In genomic region chr16:397135-397661, GRCh38 we compare ENCODE assay signal across 8 cellular contexts. TPM values are rescaled to one million over a fixed set of nuclear protein-coding genes. Genes with fewer than 3 reads are reported as not detected.
DNase-seq lines count a peak whose midpoint lies in the region; ATAC-seq, FAIRE-seq and TF ChIP-seq lines count a peak whose summit lies in the region.

TSS of gene NME4 (plus strand) at chr16:397199. CDS start at chr16:397223, 24 bp downstream.

- H4K20me1 ChIP-seq in neural progenitor cell (ENCODE audit: low read depth): peaks cover 26% of the 10 kb centered on the region

- H3K27me3 Mint-ChIP-seq in Caco-2 (ENCODE audit: insufficient read depth, unreplicated experiment) (no peaks in the 10 kb centered on the region), neural progenitor cell (ENCODE audit: insufficient read depth, low read depth) (peaks cover 8% of the 10 kb centered on the region)
- peaks cover 14% of the 10 kb centered on the region for H3K27me3 Mint-ChIP-seq in activated CD8-positive, alpha-beta T cell treated with anti-CD3 and anti-CD28 coated beads, Interleukin-2, amount 10 ng/mL, durations not matched to agents 7 days and 5 days (ENCODE audit: low read depth)

- POLR2A ChIA-PET in Caco-2 (lab: Charles Lee): no interaction called here
- POLR2A ChIA-PET in activated CD8-positive, alpha-beta T cell treated with anti-CD3 and anti-CD28 coated beads, Interleukin-2, amount 10 ng/mL, durations not matched to agents 7 days and 5 days (lab: Charles Lee): no interaction called here

- H2AFZ ChIP-seq in neural progenitor cell (replicated peaks): peak within 1 kb of the TSS; percentile 66

- H3K4me1 ChIP-seq in Caco-2 (no peaks in the 10 kb centered on the region), neural progenitor cell (peaks cover 7% of the 10 kb centered on the region)

- peak within 1 kb of the TSS; percentile 55 for H3K4me3 ChIP-seq in Caco-2 (ENCODE audit: low read depth, low read length)
- H3K4me3 ChIP-seq in fibroblast of the aortic adventitia (ENCODE audit: low read depth, low read length): peak within 1 kb of the TSS; percentile 66
- H3K4me3 ChIP-seq in neural progenitor cell: peak within 1 kb of the TSS; percentile 69

- intact Hi-C loops in Caco-2 (cut with micrococcal nuclease; ENCODE audit: unreplicated experiment): no loop called here

- peaks cover 27% of the 10 kb centered on the region for H3K36me3 Mint-ChIP-seq in Caco-2 (ENCODE audit: insufficient read depth, unreplicated experiment)
- no peaks in the 10 kb centered on the region for H3K36me3 Mint-ChIP-seq in activated CD8-positive, alpha-beta T cell treated with anti-CD3 and anti-CD28 coated beads, Interleukin-2, amount 10 ng/mL, durations not matched to agents 7 days and 5 days (ENCODE audit: low read depth)
- peaks cover 2% of the 10 kb centered on the region for H3K36me3 Mint-ChIP-seq in neural progenitor cell

- DNase-seq in Caco-2: peak in 1 of 2 experiments; percentile 49
- DNase-seq in HCEC 1CT: peak; percentile 23
- no peak for DNase-seq in activated CD8-positive, alpha-beta T cell treated with anti-CD3 and anti-CD28 coated beads, Interleukin-2, amount 10 ng/mL, durations not matched to agents 7 days and 5 days
- no peak for DNase-seq in fibroblast of the aortic adventitia (ENCODE audit: low read depth)
- DNase-seq in neural progenitor cell (ENCODE audit: low spot score): peak; percentile 77
- no peak for DNase-seq in DMS114 treated with DMSO at 0.1 percent for 48 hours (lab: John Stamatoyannopoulos, UW; ENCODE audit: unreplicated experiment)
- DNase-seq in D721Med (ENCODE audit: insufficient read length, low spot score): no peak

- H3K9ac ChIP-seq in neural progenitor cell: no peak within 1 kb of the TSS

- no peak within 1 kb of the TSS for H3K27ac ChIP-seq in neural progenitor cell

- H3K9me3 Mint-ChIP-seq in Caco-2 (ENCODE audit: unreplicated experiment) (no peaks in the 10 kb centered on the region), neural progenitor cell (no peaks in the 10 kb centered on the region)
- H3K9me3 Mint-ChIP-seq in activated CD8-positive, alpha-beta T cell treated with anti-CD3 and anti-CD28 coated beads, Interleukin-2, amount 10 ng/mL, durations not matched to agents 7 days and 5 days (ENCODE audit: insufficient read depth): no peaks in the 10 kb centered on the region

- ATAC-seq in activated CD8-positive, alpha-beta T cell treated with anti-CD3 and anti-CD28 coated beads, Interleukin-2, amount 10 ng/mL, durations not matched to agents 7 days and 5 days: no peak
- no peak for ATAC-seq in HG02870 (IDR thresholded peaks at IDR 0.05; ENCODE audit: unreplicated experiment)

- peaks cover 58% of the 10 kb centered on the region for H3F3A ChIP-seq in neural progenitor cell (ENCODE audit: low read depth)

- no peaks in the 10 kb centered on the region for H3K79me2 ChIP-seq in neural progenitor cell (ENCODE audit: low read depth)

- H3K36me3 ChIP-seq in Caco-2 (ENCODE audit: control insufficient read depth, insufficient read depth, low read length) (peaks cover 3% of the 10 kb centered on the region), neural progenitor cell (no peaks in the 10 kb centered on the region)

- H3K27me3 ChIP-seq in Caco-2 (replicated peaks; ENCODE audit: control insufficient read depth, insufficient read depth, low read length) (no peaks in the 10 kb centered on the region), neural progenitor cell (peaks cover 2% of the 10 kb centered on the region)

- H3K9me3 ChIP-seq in Caco-2 (no peaks in the 10 kb centered on the region), neural progenitor cell (ENCODE audit: low read depth) (no peaks in the 10 kb centered on the region)

- H3K4me2 ChIP-seq in neural progenitor cell: peak within 1 kb of the TSS; percentile 79

- H3K4me3 Mint-ChIP-seq in Caco-2 (ENCODE audit: unreplicated experiment): peak within 1 kb of the TSS; percentile 85
- H3K4me3 Mint-ChIP-seq in activated CD8-positive, alpha-beta T cell treated with anti-CD3 and anti-CD28 coated beads, Interleukin-2, amount 10 ng/mL, durations not matched to agents 7 days and 5 days: peak within 1 kb of the TSS; percentile 60
- peak within 1 kb of the TSS; percentile 97 for H3K4me3 Mint-ChIP-seq in neural progenitor cell

- FAIRE-seq in D721Med (lab: Jason Lieb, UNC): no peak

- TF ChIP-seq CTCF in Caco-2 (IDR thresholded peaks at IDR 0.05; ENCODE audit: insufficient read depth in 1 of 2, low read depth in 1 of 2, low read length in 1 of 2, severe bottlenecking in 1 of 2, unreplicated experiment in 1 of 2) (no peak), fibroblast of the aortic adventitia (IDR thresholded peaks at IDR 0.05; ENCODE audit: insufficient read depth, low read length) (no peak), neural progenitor cell (IDR thresholded peaks at IDR 0.05) (no peak), D721Med (IDR thresholded peaks at IDR 0.05; ENCODE audit: insufficient read depth, missing control alignments) (no peak)

- CTCF ChIA-PET in Caco-2 (lab: Charles Lee): interaction anchor here (1.0 kb wide), 1 partner anchor 9 kb away, joined by 3 read pairs; no protein-coding TSS in a partner anchor
- CTCF ChIA-PET in activated CD8-positive, alpha-beta T cell treated with anti-CD3 and anti-CD28 coated beads, Interleukin-2, amount 10 ng/mL, durations not matched to agents 7 days and 5 days (lab: Charles Lee): no interaction called here

- H3K4me1 Mint-ChIP-seq in Caco-2 (ENCODE audit: low read depth, unreplicated experiment): no peaks in the 10 kb centered on the region
- H3K4me1 Mint-ChIP-seq in activated CD8-positive, alpha-beta T cell treated with anti-CD3 and anti-CD28 coated beads, Interleukin-2, amount 10 ng/mL, durations not matched to agents 7 days and 5 days (ENCODE audit: low read depth): peaks cover 27% of the 10 kb centered on the region
- H3K4me1 Mint-ChIP-seq in neural progenitor cell: peaks cover 23% of the 10 kb centered on the region

- H3K27ac Mint-ChIP-seq in Caco-2 (ENCODE audit: unreplicated experiment) (peak within 1 kb of the TSS; percentile 81), neural progenitor cell (peak within 1 kb of the TSS; percentile 98)
- no peak within 1 kb of the TSS for H3K27ac Mint-ChIP-seq in activated CD8-positive, alpha-beta T cell treated with anti-CD3 and anti-CD28 coated beads, Interleukin-2, amount 10 ng/mL, durations not matched to agents 7 days and 5 days

- no TSS peak for BruUV-seq in Caco-2 (replicated peaks; lab: Mats Ljungman, UMichigan)

RNA-seq across cellular contexts. Expression of gene NME4, which starts in this region (rescaled TPM):
- total RNA-seq in Caco-2 (2022) (140 and 150 TPM in 2 replicates), fibroblast of the aortic adventitia (ENCODE audit: low replicate concordance) (35.8 and 75.8 TPM in 2 replicates), neural progenitor cell (ENCODE audit: low replicate concordance) (93.3 and 236 TPM in 2 replicates)
- total RNA-seq in activated CD8-positive, alpha-beta T cell treated with anti-CD3 and anti-CD28 coated beads, Interleukin-2, amount 10 ng/mL, durations not matched to agents 7 days and 5 days: 1 to 10 TPM; 5.2 to 6.8 TPM

Comparison
In these comparisons a context has a peak if more than half of its experiments do, and no peak if none do; other contexts are left out.
1. DNase-seq: peak in HCEC 1CT (single experiment) and neural progenitor cell (single experiment); none in activated CD8-positive, alpha-beta T cell treated with anti-CD3 and anti-CD28 coated beads, Interleukin-2, amount 10 ng/mL, durations not matched to agents 7 days and 5 days (single experiment), fibroblast of the aortic adventitia (single experiment), DMS114 treated with DMSO at 0.1 percent for 48 hours (single experiment) and D721Med (single experiment).
2. Peak in every context shown above with its lines, with median percentiles within 50 percentile points of each other: H3K4me3 ChIP-seq and H3K4me3 Mint-ChIP-seq.